Comparison of ENCODE assay signal across 12 cellular contexts in genomic region chr17:73371285-73371684, GRCh38. TPM values are rescaled to one million over a fixed set of nuclear protein-coding genes. Genes with fewer than 3 reads are reported as not detected.
DNase-seq lines count a peak whose midpoint lies in the region; ATAC-seq and TF ChIP-seq lines count a peak whose summit lies in the region.
"Had no signal": no experiment of that assay in that cellular context is flagged by ENCODE, and none has a peak within 500 bp of the region (broad histone marks: within the 10 kb centered on the region; RNA-seq: fewer than 3 reads in every experiment).

No MANE protein-coding gene starts in this region.

- no peak overlapping the region for H2AFZ ChIP-seq in osteoblast (ENCODE audit: low read length)

- H3K79me2 ChIP-seq in osteoblast (ENCODE audit: insufficient read depth, low read length): no peaks in the 10 kb centered on the region

- H3K36me3 ChIP-seq in osteoblast (ENCODE audit: insufficient read depth, low read length): no peaks in the 10 kb centered on the region

- no peaks in the 10 kb centered on the region for H4K20me1 ChIP-seq in osteoblast (ENCODE audit: insufficient read depth, low read length)

- H3K27me3 ChIP-seq in osteoblast (ENCODE audit: insufficient read depth, low read length): peaks cover 25% of the 10 kb centered on the region

- peak overlapping the region; percentile 46 for H3K4me2 ChIP-seq in osteoblast (ENCODE audit: insufficient read depth, low read length)

- H3K27ac Mint-ChIP-seq in Calu3 (ENCODE audit: unreplicated experiment): peak overlapping the region; percentile 2
- peak overlapping the region; percentile 49 for H3K27ac Mint-ChIP-seq in chondrocyte (ENCODE audit: unreplicated experiment)
- H3K27ac Mint-ChIP-seq: activated naive CD8-positive, alpha-beta T cell treated with anti-CD3 and anti-CD28 coated beads, Interleukin-2, amount 10 ng/mL, durations not matched to agents 7 days and 5 days; progenitor cell of endocrine pancreas had no signal

- H3K27me3 Mint-ChIP-seq in Calu3 (ENCODE audit: unreplicated experiment): peaks cover 48% of the 10 kb centered on the region
- H3K27me3 Mint-ChIP-seq in chondrocyte (ENCODE audit: low read depth): no peaks in the 10 kb centered on the region

- no peak for TF ChIP-seq CTCF in Calu3 (IDR thresholded peaks at IDR 0.05; ENCODE audit: unreplicated experiment)
- TF ChIP-seq CTCF in chondrocyte (IDR thresholded peaks at IDR 0.05): no peak
- TF ChIP-seq CTCF in osteoblast (IDR thresholded peaks at IDR 0.05; ENCODE audit: extremely low read depth, low read depth, low read length): no peak

- H3K4me1 ChIP-seq in osteoblast (ENCODE audit: insufficient read depth, low read length): peaks cover 12% of the 10 kb centered on the region

- no TSS peak for BruUV-seq in Calu3 (replicated peaks; lab: Mats Ljungman, UMichigan)

- intact Hi-C loops in Calu3 (cut with micrococcal nuclease; ENCODE audit: unreplicated experiment): loop anchor here (2.0 to 5.0 kb wide), 3 partner anchors 64 to 644 kb away; no protein-coding TSS in a partner anchor

- no peak overlapping the region for H3K4me3 ChIP-seq in osteoblast (ENCODE audit: insufficient read depth, low read length)

- H3K4me1 Mint-ChIP-seq in Calu3 (ENCODE audit: low read depth, unreplicated experiment): peaks cover 12% of the 10 kb centered on the region
- H3K4me1 Mint-ChIP-seq in chondrocyte (ENCODE audit: low read depth): peaks cover 8% of the 10 kb centered on the region

- H3K9me3 Mint-ChIP-seq in Calu3 (ENCODE audit: low read depth, unreplicated experiment) (no peaks in the 10 kb centered on the region), chondrocyte (ENCODE audit: low read depth) (no peaks in the 10 kb centered on the region)
- H3K9me3 Mint-ChIP-seq: activated naive CD8-positive, alpha-beta T cell treated with anti-CD3 and anti-CD28 coated beads, Interleukin-2, amount 10 ng/mL, durations not matched to agents 7 days and 5 days had no signal

- H3K4me3 Mint-ChIP-seq in Calu3 (ENCODE audit: low read depth, unreplicated experiment) (peak overlapping the region; percentile 1), chondrocyte (ENCODE audit: unreplicated experiment) (no peak overlapping the region)
- H3K4me3 Mint-ChIP-seq: activated naive CD8-positive, alpha-beta T cell treated with anti-CD3 and anti-CD28 coated beads, Interleukin-2, amount 10 ng/mL, durations not matched to agents 7 days and 5 days had no signal

- DNase-seq in Calu3 (peak; percentile 39), M059J (ENCODE audit: low read depth) (peak; percentile 81), chondrocyte (ENCODE audit: low spot score) (no peak), osteoblast (ENCODE audit: insufficient read length, low spot score, missing footprints) (peak; percentile 98), T-helper 1 cell (no peak), HT-29 (ENCODE audit: low spot score) (no peak)
- DNase-seq: activated naive CD8-positive, alpha-beta T cell treated with anti-CD3 and anti-CD28 coated beads, Interleukin-2, amount 10 ng/mL, durations not matched to agents 7 days and 5 days; midbrain; RPMI8226 had no signal

- H3K27ac ChIP-seq in osteoblast (ENCODE audit: low read depth, low read length): no peak overlapping the region

- no peaks in the 10 kb centered on the region for H3K9me3 ChIP-seq in osteoblast (ENCODE audit: low read depth, low read length)

- CTCF ChIA-PET in Calu3 (lab: Charles Lee): interaction anchor here (0.7 to 2.2 kb wide), 7 partner anchors 11 to 143 kb away, joined by 3 to 11 read pairs (median 5); a partner anchor contains a TSS

- H3K36me3 Mint-ChIP-seq in Calu3 (ENCODE audit: insufficient read depth, unreplicated experiment) (no peaks in the 10 kb centered on the region), chondrocyte (ENCODE audit: low read depth) (peaks cover 8% of the 10 kb centered on the region)

- ATAC-seq in HG03025 (IDR thresholded peaks at IDR 0.05; ENCODE audit: low FRiP score, unreplicated experiment) (no peak), GM18498 (IDR thresholded peaks at IDR 0.05; ENCODE audit: unreplicated experiment) (no peak)

RNA-seq across cellular contexts. Expression of gene CDC42EP4, which starts 59.5 kb away (rescaled TPM):
- total RNA-seq in Calu3 (2022) (50.2 and 60.1 TPM in 2 replicates), chondrocyte (9.1 to 10.6 TPM (median 10.5 TPM) in 3 replicates), osteoblast (13.8 and 16.3 TPM in 2 replicates)
- 12.7 and 16.6 TPM in 2 replicates for total RNA-seq in M059J (2014; rRNA removed; shearing (Covaris generic))
- total RNA-seq in HT-29 (2014; rRNA removed; shearing (Covaris generic)): 98.2 and 109 TPM in 2 replicates

Comparison
In these comparisons a context has a peak if more than half of its experiments do, and no peak if none do; other contexts are left out.
1. DNase-seq: peak in Calu3 (single experiment), M059J (single experiment) and osteoblast (single experiment); none in chondrocyte (single experiment), T-helper 1 cell (0 of 5) and HT-29 (single experiment).